ENCODE assay signal across 1 cellular context in genomic region chr12:6424008-6424347, GRCh38.
TF ChIP-seq lines count a peak whose summit lies in the region.

No MANE protein-coding gene starts in this region.

TF ChIP-seq in HepG2, 621 proteins besides CTCF, POLR2A, EP300 and RAD21:
- no peak for TF ChIP-seq MAFF (IDR thresholded peaks at IDR 0.05; ENCODE audit: low read depth, low read length)
- no peak for TF ChIP-seq SOX6 (IDR thresholded peaks at IDR 0.05)
- no peak for TF ChIP-seq SOX6 (CRISPR knock-in tag; IDR thresholded peaks at IDR 0.05)
- 0 out of 2 replicates have a peak, but pooled peaks have one; percentile 37 for TF ChIP-seq ZNF430 (CRISPR knock-in tag; IDR thresholded peaks at IDR 0.05)
TF ChIP-seq in HepG2: peak in this region for 1.
